34 cellular contexts compared by ENCODE assay signal in genomic region chr16:21339927-21340326, GRCh38.
"Had no signal": no experiment of that assay in that cellular context is flagged by ENCODE, and none has a peak within 500 bp of the region (broad histone marks: within the 10 kb centered on the region; RNA-seq: fewer than 3 reads in every experiment).

No MANE protein-coding gene starts in this region.

- H3K27me3 ChIP-seq: adrenal gland, body of pancreas, esophagus squamous epithelium, neutrophil, thyroid gland, upper lobe of right lung had no signal

- H3K36me3 ChIP-seq: adrenal gland, left ventricle myocardium inferior, neutrophil, thyroid gland, upper lobe of right lung had no signal

- H3K4me1 ChIP-seq: adrenal gland, body of pancreas, esophagus squamous epithelium, left ventricle myocardium inferior, thyroid gland, upper lobe of right lung had no signal

- FAIRE-seq: frontal cortex, islet of Langerhans had no signal

- H3K4me3 Mint-ChIP-seq: activated CD4-positive, alpha-beta memory T cell treated with anti-CD3 and anti-CD28 coated beads for 36 hours; activated CD4-positive, alpha-beta T cell treated with anti-CD3 and anti-CD28 coated beads, Interleukin-2, amount 10 ng/mL, durations not matched to agents 24 days and 14 days; activated naive CD4-positive, alpha-beta T cell treated with anti-CD3 and anti-CD28 coated beads for 36 hours; activated naive CD8-positive, alpha-beta T cell treated with anti-CD3 and anti-CD28 coated beads for 36 hours; activated T-helper 1 cell treated with anti-CD3 and anti-CD28 coated beads, Interleukin-12 subunit alpha, Interleukin-12 subunit beta, Interleukin-2, Interleukin-4 antibody, amounts not matched to agents 30 ng/mL and 10 ng/mL and 1 ng/mL, durations not matched to agents 14 hours and 24 hours and 36 hours; dendritic cell treated with granulocyte-macrophage colony-stimulating factor and Interleukin-4, amounts not matched to agents 40 ng/mL and 50 ng/mL, for 4 days; naive B cell; nephron progenitor cell; stimulated activated memory B cell treated with anti-CD40 and anti-IgM and Interleukin-4, amounts not matched to agents 10 μg/mL and 1 μg/mL and 100 μg/mL, for 72 hours; stimulated activated naive CD8-positive, alpha-beta T cell treated with anti-CD3 and anti-CD28 coated beads, Interleukin-15, amount 100 ng/mL, for 72 hours had no signal

- H3K9me3 ChIP-seq: adrenal gland, body of pancreas, esophagus squamous epithelium, left ventricle myocardium inferior, neutrophil, thyroid gland, upper lobe of right lung had no signal

- H3K27ac ChIP-seq: adrenal gland, body of pancreas, esophagus squamous epithelium, left ventricle myocardium inferior, neutrophil, skin epidermis, thyroid gland, upper lobe of right lung, VCaP had no signal

- ATAC-seq: body of pancreas; sciatic nerve; stimulated activated memory B cell treated with anti-CD40 and anti-IgM and Interleukin-4, amounts not matched to agents 10 μg/mL and 1 μg/mL and 100 μg/mL, for 72 hours; stimulated activated naive CD8-positive, alpha-beta T cell treated with anti-CD3 and anti-CD28 coated beads, Interleukin-15, amount 100 ng/mL, for 72 hours; upper lobe of right lung had no signal

- H3K27ac Mint-ChIP-seq: activated CD4-positive, alpha-beta memory T cell treated with anti-CD3 and anti-CD28 coated beads for 36 hours; activated CD4-positive, alpha-beta T cell treated with anti-CD3 and anti-CD28 coated beads, Interleukin-2, amount 10 ng/mL, durations not matched to agents 24 days and 14 days; activated naive CD4-positive, alpha-beta T cell treated with anti-CD3 and anti-CD28 coated beads for 36 hours; activated naive CD8-positive, alpha-beta T cell treated with anti-CD3 and anti-CD28 coated beads for 36 hours; activated T-helper 1 cell treated with anti-CD3 and anti-CD28 coated beads, Interleukin-12 subunit alpha, Interleukin-12 subunit beta, Interleukin-2, Interleukin-4 antibody, amounts not matched to agents 30 ng/mL and 10 ng/mL and 1 ng/mL, durations not matched to agents 14 hours and 24 hours and 36 hours; dendritic cell treated with granulocyte-macrophage colony-stimulating factor and Interleukin-4, amounts not matched to agents 40 ng/mL and 50 ng/mL, for 4 days; nephron progenitor cell; stimulated activated naive CD8-positive, alpha-beta T cell treated with anti-CD3 and anti-CD28 coated beads, Interleukin-15, amount 100 ng/mL, for 72 hours had no signal

- H3K9me3 Mint-ChIP-seq: activated CD4-positive, alpha-beta T cell treated with anti-CD3 and anti-CD28 coated beads, Interleukin-2, amount 10 ng/mL, durations not matched to agents 24 days and 14 days; activated naive CD4-positive, alpha-beta T cell treated with anti-CD3 and anti-CD28 coated beads for 36 hours; activated T-helper 1 cell treated with anti-CD3 and anti-CD28 coated beads, Interleukin-12 subunit alpha, Interleukin-12 subunit beta, Interleukin-2, Interleukin-4 antibody, amounts not matched to agents 30 ng/mL and 10 ng/mL and 1 ng/mL, durations not matched to agents 14 hours and 24 hours and 36 hours; stimulated activated memory B cell treated with anti-CD40 and anti-IgM and Interleukin-4, amounts not matched to agents 10 μg/mL and 1 μg/mL and 100 μg/mL, for 72 hours; stimulated activated naive CD8-positive, alpha-beta T cell treated with anti-CD3 and anti-CD28 coated beads, Interleukin-15, amount 100 ng/mL, for 72 hours had no signal

- DNase-seq: activated CD4-positive, alpha-beta memory T cell treated with anti-CD3 and anti-CD28 coated beads for 36 hours; activated CD4-positive, alpha-beta T cell treated with anti-CD3 and anti-CD28 coated beads, Interleukin-2, amount 10 ng/mL, durations not matched to agents 24 days and 14 days; activated CD8-positive, alpha-beta memory T cell treated with anti-CD3 and anti-CD28 coated beads, Interleukin-2, amount 50 U/mL, for 4 hours; activated effector memory CD4-positive, alpha-beta T cell treated with anti-CD3 and anti-CD28 coated beads, Interleukin-2, amount 50 U/mL, for 16 hours; activated naive CD4-positive, alpha-beta T cell treated with anti-CD3 and anti-CD28 coated beads for 36 hours; activated naive CD8-positive, alpha-beta T cell treated with anti-CD3 and anti-CD28 coated beads for 36 hours; activated T-cell treated with anti-CD3 and anti-CD28 coated beads, Interleukin-2, amount 50 U/mL, for 1 hour; adrenal gland; aorta; body of pancreas; cerebellar nuclear complex; effector CD4-positive, alpha-beta T cell; esophagus squamous epithelium; glutamatergic neuron; left ventricle myocardium inferior; naive B cell; nephron progenitor cell; stimulated activated CD4-positive, alpha-beta T cell treated with anti-CD3 and anti-CD28 coated beads, Interleukin-1b, Interleukin-23, amount 100 ng/mL, for 48 hours; stimulated activated CD4-positive, alpha-beta T cell treated with anti-CD3 and anti-CD28 coated beads, Interleukin-4, amount 100 ng/mL, for 4 hours; stimulated activated CD8-positive, alpha-beta memory T cell treated with anti-CD3 and anti-CD28 coated beads, Interleukin-4, amount 100 ng/mL, for 48 hours; stimulated activated naive CD8-positive, alpha-beta T cell treated with anti-CD3 and anti-CD28 coated beads, Interleukin-15, amount 100 ng/mL, for 72 hours; T-helper 2 cell; thyroid gland; upper lobe of right lung had no signal

- H3K27me3 Mint-ChIP-seq: dendritic cell treated with granulocyte-macrophage colony-stimulating factor and Interleukin-4, amounts not matched to agents 40 ng/mL and 50 ng/mL, for 4 days; naive B cell; stimulated activated memory B cell treated with anti-CD40 and anti-IgM and Interleukin-4, amounts not matched to agents 10 μg/mL and 1 μg/mL and 100 μg/mL, for 72 hours had no signal

- H3K36me3 Mint-ChIP-seq: activated CD4-positive, alpha-beta memory T cell treated with anti-CD3 and anti-CD28 coated beads for 36 hours; activated naive CD8-positive, alpha-beta T cell treated with anti-CD3 and anti-CD28 coated beads for 36 hours had no signal

- H3K4me3 ChIP-seq: adrenal gland, body of pancreas, esophagus squamous epithelium, left ventricle myocardium inferior, lung, skin epidermis, thyroid gland, upper lobe of right lung had no signal

- H3K4me1 Mint-ChIP-seq: activated CD4-positive, alpha-beta T cell treated with anti-CD3 and anti-CD28 coated beads, Interleukin-2, amount 10 ng/mL, durations not matched to agents 24 days and 14 days; activated naive CD8-positive, alpha-beta T cell treated with anti-CD3 and anti-CD28 coated beads for 36 hours; nephron progenitor cell; stimulated activated memory B cell treated with anti-CD40 and anti-IgM and Interleukin-4, amounts not matched to agents 10 μg/mL and 1 μg/mL and 100 μg/mL, for 72 hours; stimulated activated naive CD8-positive, alpha-beta T cell treated with anti-CD3 and anti-CD28 coated beads, Interleukin-15, amount 100 ng/mL, for 72 hours had no signal
